8 cellular contexts compared by ENCODE assay signal in the genomic region with DNA sequence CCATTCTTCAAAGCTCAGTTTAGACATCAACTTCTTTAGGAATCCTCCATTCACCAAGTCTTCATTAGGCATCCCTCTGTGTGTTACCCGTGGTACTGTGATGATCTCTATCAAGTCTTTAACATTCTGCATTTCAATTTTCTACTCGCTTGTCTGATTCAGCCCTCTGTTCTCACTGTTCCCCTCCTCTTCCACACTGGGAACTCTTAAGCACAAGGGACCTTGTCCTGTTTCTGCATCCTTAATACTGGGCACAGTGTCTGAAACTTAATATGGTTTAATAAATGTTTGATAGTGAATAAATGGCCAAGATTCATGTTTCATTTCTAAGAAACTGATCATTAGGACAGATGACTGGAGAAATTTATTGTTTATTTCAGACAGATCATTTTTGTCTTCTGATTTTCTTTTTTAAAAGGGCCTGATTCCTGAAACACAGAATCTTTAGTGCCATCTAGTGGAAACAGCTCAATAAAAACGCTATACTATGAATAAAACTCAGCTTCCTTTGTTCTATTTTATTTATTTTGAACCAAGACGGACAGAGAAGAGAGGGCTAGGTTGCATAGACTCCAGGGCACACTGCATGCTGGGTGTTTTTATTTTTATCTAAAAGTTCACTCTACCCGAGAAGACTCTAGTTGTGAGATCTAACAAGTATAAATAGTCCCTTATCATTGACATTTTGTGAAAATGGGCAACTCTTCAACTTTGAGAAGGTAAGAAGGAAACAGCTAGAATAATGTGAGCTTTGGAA. TPM values are rescaled to one million over a fixed set of nuclear protein-coding genes. Genes with fewer than 3 reads are reported as not detected.
DNase-seq lines count a peak whose midpoint lies in the region; ATAC-seq, FAIRE-seq and TF ChIP-seq lines count a peak whose summit lies in the region.

No MANE protein-coding gene starts in this region.

- POLR2A ChIA-PET in A549 (lab: Yijun Ruan, JAX): no interaction called here

- no peak overlapping the region for H3K27ac Mint-ChIP-seq in activated T-helper 2 cell treated with anti-CD3 and anti-CD28 coated beads, Interferon-gamma antibody, Interleukin-2, Interleukin-4, amounts not matched to agents 10 μg/mL and 5 μg/mL and 100 μg/mL, durations not matched to agents 14 hours and 24 hours and 36 hours

- H3K4me1 ChIP-seq in A549: peaks cover 4% of the 10 kb centered on the region; the same call in 1 of the 3 replicates
- no peaks in the 10 kb centered on the region for H3K4me1 ChIP-seq in colonic mucosa

- no peak overlapping the region for H3K9ac ChIP-seq in colonic mucosa (ENCODE audit: low read depth in 2 of 2, low read length in 2 of 2)

- intact Hi-C loops in colonic mucosa (cut with DNase I): no loop called here
- intact Hi-C loops in activated T-helper 2 cell treated with anti-CD3 and anti-CD28 coated beads, Interferon-gamma antibody, Interleukin-2, Interleukin-4, amounts not matched to agents 10 μg/mL and 5 μg/mL and 100 μg/mL, durations not matched to agents 14 hours and 24 hours and 36 hours (cut with micrococcal nuclease): loop anchor here (1.0 to 10.0 kb wide), 2 partner anchors 60 to 236 kb away; a partner anchor contains a TSS

- FAIRE-seq in A549 (lab: Jason Lieb, UNC): no peak

- no peak for TF ChIP-seq EP300 in A549 (IDR thresholded peaks at IDR 0.05)

- CTCF ChIA-PET in A549 (lab: Yijun Ruan, JAX): interaction anchor here (0.7 to 4.0 kb wide), 29 partner anchors 10 to 406 kb away, joined by 3 to 52 read pairs (median 4); a partner anchor contains a TSS

- H3K4me1 Mint-ChIP-seq in activated T-helper 2 cell treated with anti-CD3 and anti-CD28 coated beads, Interferon-gamma antibody, Interleukin-2, Interleukin-4, amounts not matched to agents 10 μg/mL and 5 μg/mL and 100 μg/mL, durations not matched to agents 14 hours and 24 hours and 36 hours (ENCODE audit: low read depth): peaks cover 1% of the 10 kb centered on the region

- no peak for TF ChIP-seq POLR2A in A549 (IDR thresholded peaks at IDR 0.05; ENCODE audit: low read length)

- H3K36me3 ChIP-seq in colonic mucosa: no peaks in the 10 kb centered on the region

- TF ChIP-seq RAD21 in A549 (conservative IDR thresholded peaks at IDR 0.05 in 1 of 2, IDR thresholded peaks at IDR 0.05 in 1 of 2): peak; percentile 32 to 46; a peak in 4 of 5 replicates

- H3K9me3 ChIP-seq in A549 (no peaks in the 10 kb centered on the region), colonic mucosa (no peaks in the 10 kb centered on the region)

- H3K4me2 ChIP-seq in A549: peak overlapping the region; percentile 55

- H3K27ac ChIP-seq in A549 (peak overlapping the region in 1 of 2 experiments; percentile 44; a peak in 1 of 6 replicates), colonic mucosa (no peak overlapping the region)

- H3K4me3 ChIP-seq in A549 (no peak overlapping the region), GM12865 (ENCODE audit: low read depth, low read length) (no peak overlapping the region), colonic mucosa (no peak overlapping the region)

- no peaks in the 10 kb centered on the region for H3K9me3 Mint-ChIP-seq in activated T-helper 2 cell treated with anti-CD3 and anti-CD28 coated beads, Interferon-gamma antibody, Interleukin-2, Interleukin-4, amounts not matched to agents 10 μg/mL and 5 μg/mL and 100 μg/mL, durations not matched to agents 14 hours and 24 hours and 36 hours

- H3K27me3 ChIP-seq in colonic mucosa: peaks cover 5% of the 10 kb centered on the region

- DNase-seq in A549 (ENCODE audit: low read depth in 1 of 2, low spot score in 1 of 2) (peak; percentile 22 to 23), GM12865 (ENCODE audit: low read depth) (peak; percentile 23), NCI-H446 (lab: John Stamatoyannopoulos, UW) (peak; percentile 41 to 75), colonic mucosa (no peak), lung microvascular endothelial cell (ENCODE audit: low read depth in 2 of 2) (peak; percentile 59 to 62)
- no peak for DNase-seq in activated T-helper 2 cell treated with anti-CD3 and anti-CD28 coated beads, Interferon-gamma antibody, Interleukin-2, Interleukin-4, amounts not matched to agents 10 μg/mL and 5 μg/mL and 100 μg/mL, durations not matched to agents 14 hours and 24 hours and 36 hours (ENCODE audit: low spot score)
- no peak for DNase-seq in stimulated activated CD4-positive, alpha-beta T cell treated with anti-CD3 and anti-CD28 coated beads, Interleukin-4, amount 100 ng/mL, for 1 hour

- peak; percentile 54 for TF ChIP-seq CTCF in A549 (IDR thresholded peaks at IDR 0.05)
- TF ChIP-seq CTCF in GM12865 (IDR thresholded peaks at IDR 0.05; ENCODE audit: insufficient read depth, low read depth, low read length, missing control alignments): peak; percentile 26
- TF ChIP-seq CTCF in colonic mucosa (IDR thresholded peaks at IDR 0.05): peak; percentile 36

- ATAC-seq in A549 (peak in 1 of 2 experiments; percentile 68; a peak in 3 of 6 replicates), HG02870 (IDR thresholded peaks at IDR 0.05; ENCODE audit: unreplicated experiment) (no peak)

- 22% methylated on average over 5 of the region's 5 CpGs for WGBS in A549 (ENCODE audit: missing lambda C conversion rate)

- peaks cover 26% of the 10 kb centered on the region for H3K27me3 Mint-ChIP-seq in activated T-helper 2 cell treated with anti-CD3 and anti-CD28 coated beads, Interferon-gamma antibody, Interleukin-2, Interleukin-4, amounts not matched to agents 10 μg/mL and 5 μg/mL and 100 μg/mL, durations not matched to agents 14 hours and 24 hours and 36 hours (ENCODE audit: low read depth)

- H3K4me3 Mint-ChIP-seq in activated T-helper 2 cell treated with anti-CD3 and anti-CD28 coated beads, Interferon-gamma antibody, Interleukin-2, Interleukin-4, amounts not matched to agents 10 μg/mL and 5 μg/mL and 100 μg/mL, durations not matched to agents 14 hours and 24 hours and 36 hours (ENCODE audit: low read depth): no peak overlapping the region

- no peaks in the 10 kb centered on the region for H3K36me3 Mint-ChIP-seq in activated T-helper 2 cell treated with anti-CD3 and anti-CD28 coated beads, Interferon-gamma antibody, Interleukin-2, Interleukin-4, amounts not matched to agents 10 μg/mL and 5 μg/mL and 100 μg/mL, durations not matched to agents 14 hours and 24 hours and 36 hours (ENCODE audit: low read depth)

TF ChIP-seq in A549, 52 proteins besides CTCF, POLR2A, EP300 and RAD21:
- TF ChIP-seq, protein P1, sequence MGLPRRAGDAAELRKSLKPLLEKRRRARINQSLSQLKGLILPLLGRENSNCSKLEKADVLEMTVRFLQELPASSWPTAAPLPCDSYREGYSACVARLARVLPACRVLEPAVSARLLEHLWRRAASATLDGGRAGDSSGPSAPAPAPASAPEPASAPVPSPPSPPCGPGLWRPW (IDR thresholded peaks at IDR 0.05): no peak
- TF ChIP-seq CBX2 (IDR thresholded peaks at IDR 0.05; ENCODE audit: borderline replicate concordance, low read depth) (no peak), MYC (IDR thresholded peaks at IDR 0.05; ENCODE audit: borderline replicate concordance, low read length) (no peak), RFX5 (IDR thresholded peaks at IDR 0.05) (no peak), HOXB13 (CRISPR knock-in tag; IDR thresholded peaks at IDR 0.05; ENCODE audit: low read depth) (no peak), SMC3 (IDR thresholded peaks at IDR 0.05) (peak; percentile 53; the same call in 2 of the 3 replicates), GATA3 (IDR thresholded peaks at IDR 0.05; ENCODE audit: borderline replicate concordance) (no peak)
- TF ChIP-seq, protein P2, sequence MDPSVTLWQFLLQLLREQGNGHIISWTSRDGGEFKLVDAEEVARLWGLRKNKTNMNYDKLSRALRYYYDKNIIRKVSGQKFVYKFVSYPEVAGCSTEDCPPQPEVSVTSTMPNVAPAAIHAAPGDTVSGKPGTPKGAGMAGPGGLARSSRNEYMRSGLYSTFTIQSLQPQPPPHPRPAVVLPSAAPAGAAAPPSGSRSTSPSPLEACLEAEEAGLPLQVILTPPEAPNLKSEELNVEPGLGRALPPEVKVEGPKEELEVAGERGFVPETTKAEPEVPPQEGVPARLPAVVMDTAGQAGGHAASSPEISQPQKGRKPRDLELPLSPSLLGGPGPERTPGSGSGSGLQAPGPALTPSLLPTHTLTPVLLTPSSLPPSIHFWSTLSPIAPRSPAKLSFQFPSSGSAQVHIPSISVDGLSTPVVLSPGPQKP (IDR thresholded peaks at IDR 0.05; ENCODE audit: low read depth, low read length): no peak
TF ChIP-seq in A549: peak in this region for 1.

RNA-seq across cellular contexts. Expression of a gene that starts 7.0 kb away (rescaled TPM):
- polyA plus RNA-seq in A549 (2011; rRNA removed) (3.4 TPM in 2 replicates), A549 (2017; fragmentation: RNase III; extraction: RNeasy Plus Mini Kit Qiagen cat#74134 plus additional on column Dnase treatment) (2.1 to 3.0 TPM (median 2.9 TPM) in 3 replicates)
- polyA plus RNA-seq in A549 (2012; cell fraction: cytosol; rRNA removed): 2.5 and 2.8 TPM in 2 replicates
- 5.8 and 8.3 TPM in 2 replicates for polyA plus RNA-seq in A549 (2012; cell fraction: nucleus; rRNA removed)
- 2.9 and 3.1 TPM in 2 replicates for polyA minus RNA-seq in A549 (2011; rRNA and poly(A)+ RNA removed)
- total RNA-seq in colonic mucosa (1 to 10 TPM; 1.2 to 4.1 TPM), lung microvascular endothelial cell (0.60 and 1.5 TPM in 2 replicates)
- total RNA-seq in activated T-helper 2 cell treated with anti-CD3 and anti-CD28 coated beads, Interferon-gamma antibody, Interleukin-2, Interleukin-4, amounts not matched to agents 10 μg/mL and 5 μg/mL and 100 μg/mL, durations not matched to agents 14 hours and 24 hours and 36 hours: 1.5 and 1.8 TPM in 2 replicates

Comparison
In these comparisons a context has a peak if more than half of its experiments do, and no peak if none do; other contexts are left out.
1. DNase-seq: peak in A549 (2 of 2), GM12865 (single experiment), NCI-H446 (2 of 2) and lung microvascular endothelial cell (2 of 2); none in colonic mucosa (single experiment), activated T-helper 2 cell treated with anti-CD3 and anti-CD28 coated beads, Interferon-gamma antibody, Interleukin-2, Interleukin-4, amounts not matched to agents 10 μg/mL and 5 μg/mL and 100 μg/mL, durations not matched to agents 14 hours and 24 hours and 36 hours (single experiment) and stimulated activated CD4-positive, alpha-beta T cell treated with anti-CD3 and anti-CD28 coated beads, Interleukin-4, amount 100 ng/mL, for 1 hour (single experiment).
2. Peak in every context shown above with its lines, with median percentiles within 50 percentile points of each other: CTCF ChIP-seq.